In the genomic region with DNA sequence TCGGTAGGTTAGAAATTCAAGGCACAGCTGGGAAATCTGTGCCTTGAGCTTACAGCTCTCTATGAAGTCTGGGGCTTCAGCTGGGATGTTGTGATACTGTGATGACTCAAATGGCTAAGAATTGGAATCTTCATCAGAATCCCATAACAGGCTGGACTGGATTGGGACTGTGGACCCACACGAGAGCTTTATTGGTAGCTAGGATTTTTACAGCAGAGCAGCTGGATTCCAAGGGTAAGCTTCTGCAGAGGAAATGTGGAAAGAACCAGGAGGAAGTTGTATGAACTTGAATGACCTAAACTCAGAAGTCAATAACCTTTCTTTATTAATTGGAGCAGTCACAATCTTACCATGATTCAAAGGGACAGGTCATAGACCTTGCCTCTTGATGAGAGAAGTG, we compare ENCODE assay signal across 2 cellular contexts.
TF ChIP-seq lines count a peak whose summit lies in the region.

No MANE protein-coding gene starts in this region.

TF ChIP-seq in liver, 16 proteins besides CTCF, POLR2A, EP300 and RAD21:
- TF ChIP-seq, protein P1, sequence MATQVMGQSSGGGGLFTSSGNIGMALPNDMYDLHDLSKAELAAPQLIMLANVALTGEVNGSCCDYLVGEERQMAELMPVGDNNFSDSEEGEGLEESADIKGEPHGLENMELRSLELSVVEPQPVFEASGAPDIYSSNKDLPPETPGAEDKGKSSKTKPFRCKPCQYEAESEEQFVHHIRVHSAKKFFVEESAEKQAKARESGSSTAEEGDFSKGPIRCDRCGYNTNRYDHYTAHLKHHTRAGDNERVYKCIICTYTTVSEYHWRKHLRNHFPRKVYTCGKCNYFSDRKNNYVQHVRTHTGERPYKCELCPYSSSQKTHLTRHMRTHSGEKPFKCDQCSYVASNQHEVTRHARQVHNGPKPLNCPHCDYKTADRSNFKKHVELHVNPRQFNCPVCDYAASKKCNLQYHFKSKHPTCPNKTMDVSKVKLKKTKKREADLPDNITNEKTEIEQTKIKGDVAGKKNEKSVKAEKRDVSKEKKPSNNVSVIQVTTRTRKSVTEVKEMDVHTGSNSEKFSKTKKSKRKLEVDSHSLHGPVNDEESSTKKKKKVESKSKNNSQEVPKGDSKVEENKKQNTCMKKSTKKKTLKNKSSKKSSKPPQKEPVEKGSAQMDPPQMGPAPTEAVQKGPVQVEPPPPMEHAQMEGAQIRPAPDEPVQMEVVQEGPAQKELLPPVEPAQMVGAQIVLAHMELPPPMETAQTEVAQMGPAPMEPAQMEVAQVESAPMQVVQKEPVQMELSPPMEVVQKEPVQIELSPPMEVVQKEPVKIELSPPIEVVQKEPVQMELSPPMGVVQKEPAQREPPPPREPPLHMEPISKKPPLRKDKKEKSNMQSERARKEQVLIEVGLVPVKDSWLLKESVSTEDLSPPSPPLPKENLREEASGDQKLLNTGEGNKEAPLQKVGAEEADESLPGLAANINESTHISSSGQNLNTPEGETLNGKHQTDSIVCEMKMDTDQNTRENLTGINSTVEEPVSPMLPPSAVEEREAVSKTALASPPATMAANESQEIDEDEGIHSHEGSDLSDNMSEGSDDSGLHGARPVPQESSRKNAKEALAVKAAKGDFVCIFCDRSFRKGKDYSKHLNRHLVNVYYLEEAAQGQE (IDR thresholded peaks at IDR 0.05) = no peak
- TF ChIP-seq RXRA (IDR thresholded peaks at IDR 0.05) (peak; percentile 55 to 67), FOXA1 (IDR thresholded peaks at IDR 0.05) (no peak)

TF ChIP-seq in HepG2, 621 proteins besides CTCF, POLR2A, EP300 and RAD21:
- TF ChIP-seq, protein P2, sequence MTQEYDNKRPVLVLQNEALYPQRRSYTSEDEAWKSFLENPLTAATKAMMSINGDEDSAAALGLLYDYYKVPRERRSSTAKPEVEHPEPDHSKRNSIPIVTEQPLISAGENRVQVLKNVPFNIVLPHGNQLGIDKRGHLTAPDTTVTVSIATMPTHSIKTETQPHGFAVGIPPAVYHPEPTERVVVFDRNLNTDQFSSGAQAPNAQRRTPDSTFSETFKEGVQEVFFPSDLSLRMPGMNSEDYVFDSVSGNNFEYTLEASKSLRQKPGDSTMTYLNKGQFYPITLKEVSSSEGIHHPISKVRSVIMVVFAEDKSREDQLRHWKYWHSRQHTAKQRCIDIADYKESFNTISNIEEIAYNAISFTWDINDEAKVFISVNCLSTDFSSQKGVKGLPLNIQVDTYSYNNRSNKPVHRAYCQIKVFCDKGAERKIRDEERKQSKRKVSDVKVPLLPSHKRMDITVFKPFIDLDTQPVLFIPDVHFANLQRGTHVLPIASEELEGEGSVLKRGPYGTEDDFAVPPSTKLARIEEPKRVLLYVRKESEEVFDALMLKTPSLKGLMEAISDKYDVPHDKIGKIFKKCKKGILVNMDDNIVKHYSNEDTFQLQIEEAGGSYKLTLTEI (CRISPR knock-in tag; conservative IDR thresholded peaks at IDR 0.05) = no peak
- TF ChIP-seq PRMT3 (CRISPR knock-in tag; IDR thresholded peaks at IDR 0.05; ENCODE audit: borderline replicate concordance, low read depth) (no peak), CENPX (CRISPR knock-in tag; IDR thresholded peaks at IDR 0.05) (no peak)
